ENCODE assay signal across 8 cellular contexts in genomic region chr2:64213607-64214275, GRCh38.
DNase-seq lines count a peak whose midpoint lies in the region; ATAC-seq and TF ChIP-seq lines count a peak whose summit lies in the region.

No MANE protein-coding gene starts in this region.

- ATAC-seq in GM18517 (IDR thresholded peaks at IDR 0.05; ENCODE audit: unreplicated experiment) (peak; percentile 50), GM21723 (IDR thresholded peaks at IDR 0.05; ENCODE audit: unreplicated experiment) (peak; percentile 55), right cardiac atrium (peak in 1 of 2 donors; percentile 14), SK-N-SH treated with all-trans-retinoic acid at 6 μM for 48 hours (no peak)

- H3K4me1 ChIP-seq in right cardiac atrium (ENCODE audit: control insufficient read depth, insufficient read depth, low read length) = peaks cover 2% of the 10 kb centered on the region

- no peak overlapping the region for H3K4me3 ChIP-seq in right cardiac atrium (ENCODE audit: low read length)

- WGBS in right cardiac atrium = 61% methylated on average over 5 of the region's 5 CpGs

- H3K27me3 ChIP-seq in right cardiac atrium (ENCODE audit: control insufficient read depth, insufficient read depth) = no peaks in the 10 kb centered on the region

- H3K9me3 ChIP-seq in right cardiac atrium (ENCODE audit: control insufficient read depth, low read length) = no peaks in the 10 kb centered on the region

- DNase-seq in NCI-H69 (lab: John Stamatoyannopoulos, UW) (peak; percentile 19), right cardiac atrium (no peak), NCI-H2029 treated with DMSO at 0.1 percent for 48 hours (lab: John Stamatoyannopoulos, UW) (no peak), NCI-H1694 (lab: John Stamatoyannopoulos, UW) (no peak), iPS-NIHi7 (ENCODE audit: extremely low spot score) (no peak)

- intact Hi-C loops in right cardiac atrium (cut with DNase I) = no loop called here

- peak overlapping the region; percentile 67 for H3K27ac ChIP-seq in right cardiac atrium (ENCODE audit: low read length)

TF ChIP-seq in SK-N-SH treated with all-trans-retinoic acid at 6 μM for 48 hours, 23 proteins besides CTCF, POLR2A, EP300 and RAD21:
- TF ChIP-seq RARB (CRISPR knock-in tag; IDR thresholded peaks at IDR 0.05) = no peak
